22 cellular contexts compared by ENCODE assay signal in genomic region chr3:153961498-153961897, GRCh38.
A peak's percentile ranks its signal among the peaks of the same experiment; 100 is the strongest.
DNase-seq lines count a peak whose midpoint lies in the region; ATAC-seq and TF ChIP-seq lines count a peak whose summit lies in the region.
"Had no signal": no experiment of that assay in that cellular context is flagged by ENCODE, and none has a peak within 500 bp of the region (broad histone marks: within the 10 kb centered on the region; RNA-seq: fewer than 3 reads in every experiment).

No MANE protein-coding gene starts in this region.

- H3K9ac ChIP-seq in GM23248: no peak overlapping the region

- peaks cover 2% of the 10 kb centered on the region for H3K27me3 Mint-ChIP-seq in endothelial cell (ENCODE audit: unreplicated experiment)
- H3K27me3 Mint-ChIP-seq in activated naive CD8-positive, alpha-beta T cell treated with anti-CD3 and anti-CD28 coated beads, Interleukin-2, amount 50 U/mL, for 24 hours: peaks cover 3% of the 10 kb centered on the region
- H3K27me3 Mint-ChIP-seq: natural killer cell treated with Interleukin-12 subunit alpha and Interleukin-12 subunit beta and Interleukin-15 and Interleukin-18, amount 100 ng/mL, for 72 hours had no signal

- in situ Hi-C loops in GM23248 (cut with MboI): no loop called here

- DNase-seq in DMS153 (lab: John Stamatoyannopoulos, UW) (peak; percentile 95), LNCaP clone FGC (ENCODE audit: low read depth) (peak; percentile 11), NCI-H2107 treated with DMSO at 0.1 percent for 48 hours (lab: John Stamatoyannopoulos, UW; ENCODE audit: unreplicated experiment) (peak; percentile 96), endothelial cell (ENCODE audit: low spot score) (no peak), GM23248 (no peak), CD1c-positive myeloid dendritic cell (ENCODE audit: extremely low spot score) (no peak)
- no peak for DNase-seq in activated naive CD8-positive, alpha-beta T cell treated with anti-CD3 and anti-CD28 coated beads, Interleukin-2, amount 50 U/mL, for 24 hours
- DNase-seq: C1 segment of cervical spinal cord; DMS79 treated with DMSO at 0.1 percent for 48 hours; Kasumi-1; left cardiac atrium; NCI-H446 treated with DMSO at 0.1 percent for 48 hours; stimulated activated CD4-positive, alpha-beta T cell treated with anti-CD3 and anti-CD28 coated beads, Interleukin-1b, Interleukin-23, amount 100 ng/mL, for 48 hours; stimulated activated naive CD4-positive, alpha-beta T cell treated with Interleukin-2 at 50 U/mL for 16 hours; SW 1271; thyroid gland had no signal

- no peaks in the 10 kb centered on the region for H3K9me3 Mint-ChIP-seq in endothelial cell (ENCODE audit: unreplicated experiment)
- no peaks in the 10 kb centered on the region for H3K9me3 Mint-ChIP-seq in activated naive CD8-positive, alpha-beta T cell treated with anti-CD3 and anti-CD28 coated beads, Interleukin-2, amount 50 U/mL, for 24 hours
- H3K9me3 Mint-ChIP-seq: activated naive CD4-positive, alpha-beta T cell treated with anti-CD3 and anti-CD28 coated beads, Interleukin-2, amount 50 U/mL, for 24 hours; activated T-helper 1 cell treated with anti-CD3 and anti-CD28 coated beads, Interleukin-12 subunit alpha, Interleukin-12 subunit beta, Interleukin-2, Interleukin-4 antibody, amounts not matched to agents 30 ng/mL and 10 ng/mL and 1 ng/mL, durations not matched to agents 14 hours and 24 hours and 36 hours; natural killer cell treated with Interleukin-12 subunit alpha and Interleukin-12 subunit beta and Interleukin-15 and Interleukin-18, amount 100 ng/mL, for 72 hours had no signal

- no peak overlapping the region for H3K4me2 ChIP-seq in GM23248 (ENCODE audit: unreplicated experiment)

- H3K36me3 ChIP-seq in GM23248 (ENCODE audit: low read depth): no peaks in the 10 kb centered on the region
- H3K36me3 ChIP-seq: HAP-1, prostate gland, thyroid gland had no signal

- no peak overlapping the region for H3K4me3 ChIP-seq in LNCaP clone FGC (ENCODE audit: low read depth, low read length)
- H3K4me3 ChIP-seq in GM23248: no peak overlapping the region
- H3K4me3 ChIP-seq: HAP-1, prostate gland, thyroid gland had no signal

- 60 to 61% methylated on average over 3 of the region's 3 CpGs for WGBS in GM23248 (ENCODE audit: low coverage in 1 of 2, low lambda C conversion rate in 2 of 2, missing lambda C conversion rate in 2 of 2), 2 experiments

- peak overlapping the region; percentile 61 for H3K27ac Mint-ChIP-seq in endothelial cell (ENCODE audit: unreplicated experiment)
- no peak overlapping the region for H3K27ac Mint-ChIP-seq in activated naive CD8-positive, alpha-beta T cell treated with anti-CD3 and anti-CD28 coated beads, Interleukin-2, amount 50 U/mL, for 24 hours
- H3K27ac Mint-ChIP-seq: activated naive CD4-positive, alpha-beta T cell treated with anti-CD3 and anti-CD28 coated beads, Interleukin-2, amount 50 U/mL, for 24 hours; activated T-helper 1 cell treated with anti-CD3 and anti-CD28 coated beads, Interleukin-12 subunit alpha, Interleukin-12 subunit beta, Interleukin-2, Interleukin-4 antibody, amounts not matched to agents 30 ng/mL and 10 ng/mL and 1 ng/mL, durations not matched to agents 14 hours and 24 hours and 36 hours; natural killer cell treated with Interleukin-12 subunit alpha and Interleukin-12 subunit beta and Interleukin-15 and Interleukin-18, amount 100 ng/mL, for 72 hours had no signal

- ATAC-seq in activated naive CD8-positive, alpha-beta T cell treated with anti-CD3 and anti-CD28 coated beads, Interleukin-2, amount 50 U/mL, for 24 hours: no peak
- ATAC-seq in HG02981 (IDR thresholded peaks at IDR 0.05; ENCODE audit: unreplicated experiment): no peak
- ATAC-seq: left cardiac atrium; natural killer cell treated with Interleukin-12 subunit alpha and Interleukin-12 subunit beta and Interleukin-15 and Interleukin-18, amount 100 ng/mL, for 72 hours had no signal

- H3K4me1 ChIP-seq in GM23248 (ENCODE audit: insufficient read depth): no peaks in the 10 kb centered on the region
- H3K4me1 ChIP-seq: HAP-1, prostate gland, thyroid gland had no signal

- no peak overlapping the region for H3K4me3 Mint-ChIP-seq in endothelial cell (ENCODE audit: unreplicated experiment)
- no peak overlapping the region for H3K4me3 Mint-ChIP-seq in activated naive CD8-positive, alpha-beta T cell treated with anti-CD3 and anti-CD28 coated beads, Interleukin-2, amount 50 U/mL, for 24 hours
- H3K4me3 Mint-ChIP-seq: activated naive CD4-positive, alpha-beta T cell treated with anti-CD3 and anti-CD28 coated beads, Interleukin-2, amount 50 U/mL, for 24 hours; activated T-helper 1 cell treated with anti-CD3 and anti-CD28 coated beads, Interleukin-12 subunit alpha, Interleukin-12 subunit beta, Interleukin-2, Interleukin-4 antibody, amounts not matched to agents 30 ng/mL and 10 ng/mL and 1 ng/mL, durations not matched to agents 14 hours and 24 hours and 36 hours; natural killer cell treated with Interleukin-12 subunit alpha and Interleukin-12 subunit beta and Interleukin-15 and Interleukin-18, amount 100 ng/mL, for 72 hours had no signal

- H3K4me1 Mint-ChIP-seq in endothelial cell (ENCODE audit: unreplicated experiment): peaks cover 25% of the 10 kb centered on the region
- H3K4me1 Mint-ChIP-seq in activated naive CD8-positive, alpha-beta T cell treated with anti-CD3 and anti-CD28 coated beads, Interleukin-2, amount 50 U/mL, for 24 hours: no peaks in the 10 kb centered on the region
- H3K4me1 Mint-ChIP-seq: activated naive CD4-positive, alpha-beta T cell treated with anti-CD3 and anti-CD28 coated beads, Interleukin-2, amount 50 U/mL, for 24 hours had no signal

- no peaks in the 10 kb centered on the region for H4K20me1 ChIP-seq in GM23248 (ENCODE audit: insufficient read depth)

- H3F3A ChIP-seq in GM23248 (ENCODE audit: insufficient read depth): no peaks in the 10 kb centered on the region

- no peaks in the 10 kb centered on the region for H3K36me3 Mint-ChIP-seq in endothelial cell (ENCODE audit: low read depth, unreplicated experiment)
- no peaks in the 10 kb centered on the region for H3K36me3 Mint-ChIP-seq in activated naive CD8-positive, alpha-beta T cell treated with anti-CD3 and anti-CD28 coated beads, Interleukin-2, amount 50 U/mL, for 24 hours (ENCODE audit: low read depth)
- H3K36me3 Mint-ChIP-seq: activated naive CD4-positive, alpha-beta T cell treated with anti-CD3 and anti-CD28 coated beads, Interleukin-2, amount 50 U/mL, for 24 hours; natural killer cell treated with Interleukin-12 subunit alpha and Interleukin-12 subunit beta and Interleukin-15 and Interleukin-18, amount 100 ng/mL, for 72 hours had no signal

- H3K9me3 ChIP-seq in GM23248 (ENCODE audit: low read depth): no peaks in the 10 kb centered on the region
- H3K9me3 ChIP-seq: HAP-1, prostate gland, thyroid gland had no signal

- no peak overlapping the region for H2AFZ ChIP-seq in GM23248

- no peaks in the 10 kb centered on the region for H3K27me3 ChIP-seq in GM23248 (replicated peaks; ENCODE audit: insufficient read depth)
- H3K27me3 ChIP-seq: thyroid gland had no signal

- no peak overlapping the region for H3K27ac ChIP-seq in GM23248
- H3K27ac ChIP-seq: prostate gland, thyroid gland had no signal

- H3K79me2 ChIP-seq in GM23248 (ENCODE audit: insufficient read depth): no peaks in the 10 kb centered on the region

- no peaks in the 10 kb centered on the region for H3K9me2 ChIP-seq in GM23248 (ENCODE audit: insufficient read depth)

- TF ChIP-seq CTCF in LNCaP clone FGC (IDR thresholded peaks at IDR 0.05; ENCODE audit: control insufficient read depth, extremely low read depth, insufficient read depth) (no peak), endothelial cell (IDR thresholded peaks at IDR 0.05; ENCODE audit: unreplicated experiment) (no peak)

Comparison
In these comparisons a context has a peak if more than half of its experiments do, and no peak if none do; other contexts are left out.
1. DNase-seq: peak in DMS153 (single experiment), LNCaP clone FGC (single experiment) and NCI-H2107 treated with DMSO at 0.1 percent for 48 hours (single experiment); none in endothelial cell (single experiment), GM23248 (single experiment), activated naive CD8-positive, alpha-beta T cell treated with anti-CD3 and anti-CD28 coated beads, Interleukin-2, amount 50 U/mL, for 24 hours (single experiment) and CD1c-positive myeloid dendritic cell (single experiment).